In genomic region chr7:112929411-112929810, GRCh38 we compare ENCODE assay signal across 27 cellular contexts.
"Had no signal": no experiment of that assay in that cellular context is flagged by ENCODE, and none has a peak within 500 bp of the region (broad histone marks: within the 10 kb centered on the region; RNA-seq: fewer than 3 reads in every experiment).

No MANE protein-coding gene starts in this region.

- DNase-seq: activated CD4-positive, alpha-beta T cell treated with anti-CD3 and anti-CD28 coated beads for 36 hours; activated CD4-positive, CD25-positive, alpha-beta regulatory T cell; activated effector memory CD4-positive, alpha-beta T cell treated with anti-CD3 and anti-CD28 coated beads, Interleukin-2, amount 50 U/mL, for 16 hours; activated naive CD4-positive, alpha-beta T cell treated with anti-CD3 and anti-CD28 coated beads for 36 hours; activated naive CD8-positive, alpha-beta T cell treated with anti-CD3 and anti-CD28 coated beads, Interleukin-2, amount 10 ng/mL, durations not matched to agents 7 days and 5 days; amniotic stem cell; central memory CD4-positive, alpha-beta T cell; naive B cell; nephron progenitor cell; ovary; psoas muscle; sigmoid colon; stimulated activated CD4-positive, alpha-beta T cell treated with anti-CD3 and anti-CD28 coated beads, Interleukin-2, amount 100 ng/mL, for 24 hours; stimulated activated naive B cell treated with anti-CD40 and anti-IgM and Interleukin-4, amounts not matched to agents 10 μg/mL and 1 μg/mL and 100 μg/mL, for 72 hours; T-helper 1 cell had no signal

- H3K4me1 ChIP-seq: breast epithelium, psoas muscle had no signal

- H3K27me3 Mint-ChIP-seq: activated CD4-positive, alpha-beta T cell treated with anti-CD3 and anti-CD28 coated beads for 36 hours; activated naive CD8-positive, alpha-beta T cell treated with anti-CD3 and anti-CD28 coated beads, Interleukin-2, amount 10 ng/mL, durations not matched to agents 7 days and 5 days; dendritic cell treated with granulocyte-macrophage colony-stimulating factor and Interleukin-4, amounts not matched to agents 40 ng/mL and 50 ng/mL, for 4 days; naive B cell; stimulated activated naive B cell treated with anti-CD40 and anti-IgM and Interleukin-4, amounts not matched to agents 10 μg/mL and 1 μg/mL and 100 μg/mL, for 72 hours had no signal

- H3K9me3 Mint-ChIP-seq: activated naive CD4-positive, alpha-beta T cell treated with anti-CD3 and anti-CD28 coated beads for 36 hours; activated T-helper 1 cell treated with anti-CD3 and anti-CD28 coated beads, Interleukin-12 subunit alpha, Interleukin-12 subunit beta, Interleukin-2, Interleukin-4 antibody, amounts not matched to agents 30 ng/mL and 10 ng/mL and 1 ng/mL, durations not matched to agents 14 hours and 24 hours and 36 hours; dendritic cell treated with granulocyte-macrophage colony-stimulating factor and Interleukin-4, amounts not matched to agents 40 ng/mL and 50 ng/mL, for 4 days; mesothelial cell of epicardium; naive B cell; stimulated activated naive B cell treated with anti-CD40 and anti-IgM and Interleukin-4, amounts not matched to agents 10 μg/mL and 1 μg/mL and 100 μg/mL, for 72 hours; T-helper 2 cell treated with Interferon-gamma antibody and Interleukin-4, amounts not matched to agents 5 μg/mL and 100 μg/mL, for 36 hours had no signal

- H3K36me3 ChIP-seq: breast epithelium, esophagus muscularis mucosa, gastroesophageal sphincter, neutrophil, ovary, sigmoid colon, suprapubic skin, tibial nerve had no signal

- H3K27ac Mint-ChIP-seq: activated CD4-positive, alpha-beta T cell treated with anti-CD3 and anti-CD28 coated beads for 36 hours; activated naive CD4-positive, alpha-beta T cell treated with anti-CD3 and anti-CD28 coated beads for 36 hours; activated naive CD8-positive, alpha-beta T cell treated with anti-CD3 and anti-CD28 coated beads, Interleukin-2, amount 10 ng/mL, durations not matched to agents 7 days and 5 days; activated T-helper 1 cell treated with anti-CD3 and anti-CD28 coated beads, Interleukin-12 subunit alpha, Interleukin-12 subunit beta, Interleukin-2, Interleukin-4 antibody, amounts not matched to agents 30 ng/mL and 10 ng/mL and 1 ng/mL, durations not matched to agents 14 hours and 24 hours and 36 hours; dendritic cell treated with granulocyte-macrophage colony-stimulating factor and Interleukin-4, amounts not matched to agents 40 ng/mL and 50 ng/mL, for 4 days; mesothelial cell of epicardium; nephron progenitor cell; stimulated activated naive B cell treated with anti-CD40 and anti-IgM and Interleukin-4, amounts not matched to agents 10 μg/mL and 1 μg/mL and 100 μg/mL, for 72 hours; T-helper 2 cell treated with Interferon-gamma antibody and Interleukin-4, amounts not matched to agents 5 μg/mL and 100 μg/mL, for 36 hours had no signal

- H3K27me3 ChIP-seq: breast epithelium, esophagus muscularis mucosa, gastroesophageal sphincter, hepatocyte, neutrophil, ovary, sigmoid colon, suprapubic skin, tibial nerve had no signal

- H3K27ac ChIP-seq: breast epithelium, esophagus muscularis mucosa, gastroesophageal sphincter, ovary, psoas muscle, sigmoid colon, suprapubic skin had no signal

- H3K4me3 Mint-ChIP-seq: activated CD4-positive, alpha-beta T cell treated with anti-CD3 and anti-CD28 coated beads for 36 hours; activated naive CD4-positive, alpha-beta T cell treated with anti-CD3 and anti-CD28 coated beads for 36 hours; activated naive CD8-positive, alpha-beta T cell treated with anti-CD3 and anti-CD28 coated beads, Interleukin-2, amount 10 ng/mL, durations not matched to agents 7 days and 5 days; activated T-helper 1 cell treated with anti-CD3 and anti-CD28 coated beads, Interleukin-12 subunit alpha, Interleukin-12 subunit beta, Interleukin-2, Interleukin-4 antibody, amounts not matched to agents 30 ng/mL and 10 ng/mL and 1 ng/mL, durations not matched to agents 14 hours and 24 hours and 36 hours; dendritic cell treated with granulocyte-macrophage colony-stimulating factor and Interleukin-4, amounts not matched to agents 40 ng/mL and 50 ng/mL, for 4 days; mesothelial cell of epicardium; naive B cell; nephron progenitor cell; stimulated activated naive B cell treated with anti-CD40 and anti-IgM and Interleukin-4, amounts not matched to agents 10 μg/mL and 1 μg/mL and 100 μg/mL, for 72 hours; T-helper 2 cell treated with Interferon-gamma antibody and Interleukin-4, amounts not matched to agents 5 μg/mL and 100 μg/mL, for 36 hours had no signal

- H3K4me1 Mint-ChIP-seq: mesothelial cell of epicardium, nephron progenitor cell had no signal

- H3K9me3 ChIP-seq: breast epithelium, esophagus muscularis mucosa, gastroesophageal sphincter, neutrophil, ovary, psoas muscle, sigmoid colon, suprapubic skin, tibial nerve had no signal

- H3K4me3 ChIP-seq: breast epithelium, esophagus muscularis mucosa, gastroesophageal sphincter, hepatocyte, ovary, psoas muscle, sigmoid colon, smooth muscle cell, suprapubic skin, tibial nerve had no signal
